9 cellular contexts compared by ENCODE assay signal in the genomic region with DNA sequence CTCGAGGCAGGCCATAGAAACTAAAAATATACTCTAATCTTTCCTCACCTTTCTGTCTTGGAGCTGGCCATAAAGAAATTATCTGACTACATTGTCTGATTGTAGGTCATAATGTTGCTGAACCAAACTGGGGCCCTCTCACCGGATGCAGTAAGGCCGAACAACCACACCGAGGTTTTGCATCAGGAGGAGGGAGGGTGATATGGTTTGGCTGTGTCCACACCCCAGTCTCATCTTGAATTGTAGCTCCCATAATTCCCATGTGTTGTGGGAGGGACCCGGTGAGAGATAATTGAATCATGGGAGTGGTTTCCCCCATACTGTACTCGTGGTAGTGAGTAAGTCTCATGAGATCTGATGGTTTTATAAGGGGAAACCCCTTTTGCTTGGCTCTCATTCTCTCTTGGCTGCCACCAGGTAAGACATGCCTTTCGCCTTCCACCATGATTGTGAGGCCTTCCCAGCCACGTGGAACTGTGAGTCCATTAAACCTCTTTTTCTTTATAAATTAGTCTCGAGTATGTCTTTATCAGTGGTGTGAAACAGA. TPM values are rescaled to one million over a fixed set of nuclear protein-coding genes. Genes with fewer than 3 reads are reported as not detected.
DNase-seq lines count a peak whose midpoint lies in the region; ATAC-seq and TF ChIP-seq lines count a peak whose summit lies in the region.
"Not testable (repeated sequence)": the region's sequence is repeated elsewhere in the genome, so short reads cannot be mapped to it uniquely, and the experiment has no call there.
"Had no signal": no experiment of that assay in that cellular context is flagged by ENCODE, and none has a peak within 500 bp of the region (broad histone marks: within the 10 kb centered on the region; RNA-seq: fewer than 3 reads in every experiment).

No MANE protein-coding gene starts in this region.

- peaks cover 0 to 20% (median 12%) of the 10 kb centered on the region in 4 donors for H3K4me1 ChIP-seq in esophagus muscularis mucosa
- peaks cover 0 to 25% of the 10 kb centered on the region in 2 donors for H3K4me1 ChIP-seq in neuronal stem cell (ENCODE audit: control insufficient read depth in 2 of 2, insufficient read depth in 1 of 2, low read depth in 1 of 2, low read length in 2 of 2)

- not testable (repeated sequence) for H3K23ac ChIP-seq in neuronal stem cell (ENCODE audit: low read depth, low read length, poor library complexity)

- H2AK5ac ChIP-seq in neuronal stem cell (ENCODE audit: low read depth, low read length) = not testable (repeated sequence)

- not testable (repeated sequence) for H4K91ac ChIP-seq in neuronal stem cell (ENCODE audit: low read depth, low read length, poor library complexity)

- H2BK120ac ChIP-seq in neuronal stem cell (ENCODE audit: low read depth, low read length) = not testable (repeated sequence)

- not testable (repeated sequence) for H3K36me3 Mint-ChIP-seq in activated T-helper 17 cell treated with anti-CD3 and anti-CD28 coated beads, Interleukin-2, amount 50 U/mL, for 72 hours (ENCODE audit: low read depth); brain; stimulated activated effector memory CD8-positive, alpha-beta T cell treated with anti-CD3 and anti-CD28 coated beads, Interleukin-12 subunit alpha, Interleukin-12 subunit beta, amount 100 ng/mL, for 72 hours

- H3K27me3 ChIP-seq in esophagus muscularis mucosa; neuronal stem cell (ENCODE audit: control insufficient read depth in 3 of 3, insufficient read depth in 3 of 3, low read depth in 1 of 3, low read length in 3 of 3): not testable (repeated sequence)

- H2BK15ac ChIP-seq in neuronal stem cell (ENCODE audit: low read length) = not testable (repeated sequence)

- H3K4ac ChIP-seq in neuronal stem cell (ENCODE audit: low read length) = not testable (repeated sequence)

- H3K4me3 ChIP-seq in esophagus muscularis mucosa; neuronal stem cell (ENCODE audit: low read length in 2 of 2): not testable (repeated sequence)

- H3K9ac ChIP-seq in neuronal stem cell (ENCODE audit: low read depth, low read length, poor library complexity) = not testable (repeated sequence)

- H3K4me2 ChIP-seq in neuronal stem cell (ENCODE audit: insufficient read depth, low read length, poor library complexity, severe bottlenecking) = not testable (repeated sequence)

- not testable (repeated sequence) for TF ChIP-seq POLR2A in esophagus muscularis mucosa (IDR thresholded peaks at IDR 0.05; ENCODE audit: low read depth)

- not testable (repeated sequence) for H3K9me3 Mint-ChIP-seq in activated T-helper 17 cell treated with anti-CD3 and anti-CD28 coated beads, Interleukin-2, amount 50 U/mL, for 72 hours; brain; stimulated activated effector memory CD8-positive, alpha-beta T cell treated with anti-CD3 and anti-CD28 coated beads, Interleukin-12 subunit alpha, Interleukin-12 subunit beta, amount 100 ng/mL, for 72 hours

- peak overlapping the region in 3 of 4 donors; percentile 43 to 62 (median 61) for H3K27ac ChIP-seq in esophagus muscularis mucosa (replicated peaks in 1 of 4)
- H3K27ac ChIP-seq in neuronal stem cell (replicated peaks; ENCODE audit: low read length) = not testable (repeated sequence)
- peak overlapping the region; percentile 38 for H3K27ac ChIP-seq in temporal lobe (ENCODE audit: low read depth, low read length)

- not testable (repeated sequence) for H2BK5ac ChIP-seq in neuronal stem cell (ENCODE audit: low read length)

- peak overlapping the region; percentile 14 for H3K27ac Mint-ChIP-seq in activated T-helper 17 cell treated with anti-CD3 and anti-CD28 coated beads, Interleukin-2, amount 50 U/mL, for 72 hours
- peak overlapping the region in 3 of 5 experiments; percentile 33 to 78 (median 46) for H3K27ac Mint-ChIP-seq in brain
- H3K27ac Mint-ChIP-seq in stimulated activated effector memory CD8-positive, alpha-beta T cell treated with anti-CD3 and anti-CD28 coated beads, Interleukin-12 subunit alpha, Interleukin-12 subunit beta, amount 100 ng/mL, for 72 hours = not testable (repeated sequence)

- peak; percentile 96 for ATAC-seq in activated T-helper 17 cell treated with anti-CD3 and anti-CD28 coated beads, Interleukin-2, amount 50 U/mL, for 72 hours (replicated peaks)
- ATAC-seq in stimulated activated effector memory CD8-positive, alpha-beta T cell treated with anti-CD3 and anti-CD28 coated beads, Interleukin-12 subunit alpha, Interleukin-12 subunit beta, amount 100 ng/mL, for 72 hours = peak; percentile 88

- not testable (repeated sequence) for H4K8ac ChIP-seq in neuronal stem cell (ENCODE audit: low read depth, low read length)

- not testable (repeated sequence) for H3K9me3 ChIP-seq in esophagus muscularis mucosa; neuronal stem cell (replicated peaks in 1 of 2; ENCODE audit: control insufficient read depth in 2 of 2, insufficient read depth in 1 of 2, low read depth in 1 of 2, low read length in 2 of 2)

- not testable (repeated sequence) for TF ChIP-seq CTCF in brain (conservative IDR thresholded peaks at IDR 0.05); esophagus muscularis mucosa (IDR thresholded peaks at IDR 0.05)

- H3K79me1 ChIP-seq in neuronal stem cell (ENCODE audit: low read depth, low read length) = not testable (repeated sequence)

- H2AFZ ChIP-seq in neuronal stem cell (ENCODE audit: low read length) = peak overlapping the region; percentile 81

- WGBS in esophagus muscularis mucosa = 92% methylated on average over 9 of the region's 9 CpGs
- no CpG with 5 or more reads among the region's 9 CpGs for WGBS in neuronal stem cell (ENCODE audit: extremely low coverage in 2 of 2, insufficient read length in 2 of 2, insufficient replicate concordance in 1 of 2), 2 donors

- H3K4me1 Mint-ChIP-seq in activated T-helper 17 cell treated with anti-CD3 and anti-CD28 coated beads, Interleukin-2, amount 50 U/mL, for 72 hours = not testable (repeated sequence)
- H3K4me1 Mint-ChIP-seq in brain = peaks cover 12% of the 10 kb centered on the region
- H3K4me1 Mint-ChIP-seq in stimulated activated effector memory CD8-positive, alpha-beta T cell treated with anti-CD3 and anti-CD28 coated beads, Interleukin-12 subunit alpha, Interleukin-12 subunit beta, amount 100 ng/mL, for 72 hours = peaks cover 12% of the 10 kb centered on the region

- not testable (repeated sequence) for H3K36me3 ChIP-seq in esophagus muscularis mucosa; neuronal stem cell (replicated peaks in 1 of 2; ENCODE audit: control insufficient read depth in 2 of 2, insufficient read depth in 2 of 2, low read length in 2 of 2)

- TF ChIP-seq EP300 in esophagus muscularis mucosa (IDR thresholded peaks at IDR 0.05) = not testable (repeated sequence)

- peak; percentile 8 to 30 for DNase-seq in activated CD4-positive, alpha-beta T cell treated with anti-CD3 and anti-CD28 coated beads, Interleukin-2, amount 50 U/mL, for 48 hours
- not testable (repeated sequence) for DNase-seq in esophagus muscularis mucosa (ENCODE audit: extremely low spot score); neuronal stem cell (ENCODE audit: low spot score); stimulated activated effector memory CD8-positive, alpha-beta T cell treated with anti-CD3 and anti-CD28 coated beads, Interleukin-12 subunit alpha, Interleukin-12 subunit beta, amount 100 ng/mL, for 72 hours (ENCODE audit: low spot score in 2 of 2)

- H2BK12ac ChIP-seq in neuronal stem cell (ENCODE audit: low read length) = not testable (repeated sequence)

- not testable (repeated sequence) for H3K27me3 Mint-ChIP-seq in activated T-helper 17 cell treated with anti-CD3 and anti-CD28 coated beads, Interleukin-2, amount 50 U/mL, for 72 hours
- peaks cover 12% of the 10 kb centered on the region for H3K27me3 Mint-ChIP-seq in brain

- not testable (repeated sequence) for H3K14ac ChIP-seq in neuronal stem cell (ENCODE audit: low read length)

- intact Hi-C loops in esophagus muscularis mucosa (cut with DNase I) = not testable (repeated sequence)

- peak overlapping the region; percentile 24 for H3K4me3 Mint-ChIP-seq in activated T-helper 17 cell treated with anti-CD3 and anti-CD28 coated beads, Interleukin-2, amount 50 U/mL, for 72 hours
- H3K4me3 Mint-ChIP-seq in brain = peak overlapping the region in 1 of 5 experiments; percentile 24
- not testable (repeated sequence) for H3K4me3 Mint-ChIP-seq in stimulated activated effector memory CD8-positive, alpha-beta T cell treated with anti-CD3 and anti-CD28 coated beads, Interleukin-12 subunit alpha, Interleukin-12 subunit beta, amount 100 ng/mL, for 72 hours

- not testable (repeated sequence) for H3K18ac ChIP-seq in neuronal stem cell (ENCODE audit: low read length)

RNA-seq across cellular contexts. Expression of a gene that starts 19.4 kb away (rescaled TPM):
- total RNA-seq in activated T-helper 17 cell treated with anti-CD3 and anti-CD28 coated beads, Interleukin-2, amount 50 U/mL, for 72 hours = 10 to 100 TPM in 1 of 2 donors, 1 to 10 TPM in 1; 9.5 to 10.6 TPM
- 8.5 TPM for polyA plus RNA-seq in brain (ENCODE audit: insufficient read depth, low read depth, low replicate concordance)
- total RNA-seq in esophagus muscularis mucosa (10 to 100 TPM in 1 of 4 donors, 1 to 10 TPM in 3; 7.6 to 11.2 (median 9.0) TPM), temporal lobe (29.7 TPM)
- 11.3 TPM for polyA plus RNA-seq in neuronal stem cell (2013, experiment 1 of 2)
- polyA plus RNA-seq in neuronal stem cell (2013, experiment 2 of 2) = 10.6 TPM
- total RNA-seq: HT-29 had no signal
- polyA plus RNA-seq: BJ had no signal
